ENCODE assay signal across 9 cellular contexts in genomic region chr9:91415290-91415689, GRCh38. TPM values are rescaled to one million over a fixed set of nuclear protein-coding genes. Genes with fewer than 3 reads are reported as not detected.
A peak's percentile ranks its signal among the peaks of the same experiment; 100 is the strongest.
DNase-seq lines count a peak whose midpoint lies in the region; ATAC-seq and TF ChIP-seq lines count a peak whose summit lies in the region.
"Had no signal": no experiment of that assay in that cellular context is flagged by ENCODE, and none has a peak within 500 bp of the region (broad histone marks: within the 10 kb centered on the region; RNA-seq: fewer than 3 reads in every experiment).

No MANE protein-coding gene starts in this region.

- CTCF ChIA-PET in MCF 10A (lab: Yijun Ruan, JAX) (interaction anchor here (0.6 kb wide), 1 partner anchor 39 kb away, joined by 5 read pairs; no protein-coding TSS in a partner anchor), mammary epithelial cell (lab: Charles Lee; ENCODE audit: low non-redundant PET) (no interaction called here)

- H4K20me1 ChIP-seq in mammary epithelial cell (ENCODE audit: insufficient read depth, low read length), result no peaks in the 10 kb centered on the region

- H3K27me3 Mint-ChIP-seq in MCF 10A (ENCODE audit: insufficient read depth, unreplicated experiment), result no peaks in the 10 kb centered on the region

- H3K9me3 ChIP-seq in mammary epithelial cell (replicated peaks; ENCODE audit: insufficient read depth, low read length), result no peaks in the 10 kb centered on the region
- H3K9me3 ChIP-seq in body of pancreas, result no peaks in the 10 kb centered on the region

- WGBS in mammary epithelial cell (ENCODE audit: low coverage, missing lambda C conversion rate), result 94% methylated on average over 2 of the region's 3 CpGs
- WGBS in body of pancreas, 2 donors, result 77 to 90% methylated on average over 3 of the region's 3 CpGs

- no peak overlapping the region for H3K9ac ChIP-seq in mammary epithelial cell (ENCODE audit: insufficient read depth, low read length)

- TF ChIP-seq CTCF in MCF 10A (IDR thresholded peaks at IDR 0.05; ENCODE audit: unreplicated experiment) (no peak), mammary epithelial cell (conservative IDR thresholded peaks at IDR 0.05 in 1 of 2, IDR thresholded peaks at IDR 0.05 in 1 of 2; ENCODE audit: extremely low read depth in 1 of 2, insufficient read depth in 1 of 2, low read depth in 1 of 2, low read length in 2 of 2) (no peak), brain microvascular endothelial cell (IDR thresholded peaks at IDR 0.05; ENCODE audit: low read depth, low read length, missing control alignments) (no peak), body of pancreas (IDR thresholded peaks at IDR 0.05) (no peak)

- BruUV-seq in MCF 10A (replicated peaks; lab: Mats Ljungman, UMichigan) (no TSS peak), mammary epithelial cell (replicated peaks; lab: Mats Ljungman, UMichigan) (no TSS peak)

- H3K9me3 Mint-ChIP-seq in MCF 10A (ENCODE audit: unreplicated experiment), result no peaks in the 10 kb centered on the region

- no peak overlapping the region for H2AFZ ChIP-seq in mammary epithelial cell (ENCODE audit: low read depth, low read length)

- ATAC-seq in HG03025 (IDR thresholded peaks at IDR 0.05; ENCODE audit: low FRiP score, unreplicated experiment) (peak; percentile 87), GM21526 (IDR thresholded peaks at IDR 0.05; ENCODE audit: low FRiP score, unreplicated experiment) (no peak), body of pancreas (no peak)

- H3K4me3 ChIP-seq in mammary epithelial cell (replicated peaks in 1 of 3; ENCODE audit: insufficient read depth in 1 of 3, low read depth in 2 of 3, low read length in 3 of 3) (no peak overlapping the region), brain microvascular endothelial cell (ENCODE audit: low read depth, low read length) (no peak overlapping the region), body of pancreas (no peak overlapping the region)

- TF ChIP-seq POLR2A in body of pancreas (IDR thresholded peaks at IDR 0.05), result no peak

- no peak overlapping the region for H3K4me2 ChIP-seq in mammary epithelial cell (ENCODE audit: insufficient read depth, low read depth, low read length)

- no peak for DNase-seq in MCF 10A (ENCODE audit: unreplicated experiment)
- DNase-seq in mammary epithelial cell, result no peak
- DNase-seq in SIG-M5 (lab: John Stamatoyannopoulos, UW), result peak; percentile 68
- no peak for DNase-seq in brain microvascular endothelial cell
- no peak for DNase-seq in body of pancreas
- no peak for DNase-seq in NCI-H748 (lab: John Stamatoyannopoulos, UW; ENCODE audit: unreplicated experiment)
- DNase-seq: NK-92 treated with Interleukin-12 subunit alpha and Interleukin-12 subunit beta, amount 100 ng/mL, for 24 hours had no signal

- no peaks in the 10 kb centered on the region for H3K36me3 ChIP-seq in mammary epithelial cell (ENCODE audit: insufficient read depth, low read length)
- H3K36me3 ChIP-seq in brain microvascular endothelial cell (replicated peaks), result no peaks in the 10 kb centered on the region
- no peaks in the 10 kb centered on the region for H3K36me3 ChIP-seq in body of pancreas (replicated peaks in 1 of 2; ENCODE audit: insufficient read depth in 1 of 2, low read depth in 2 of 2)

- H3K27me3 ChIP-seq in mammary epithelial cell (ENCODE audit: insufficient read depth, low read length), result no peaks in the 10 kb centered on the region
- H3K27me3 ChIP-seq in brain microvascular endothelial cell (replicated peaks), result no peaks in the 10 kb centered on the region
- H3K27me3 ChIP-seq in body of pancreas, result no peaks in the 10 kb centered on the region

- peak overlapping the region; percentile 6 for H3K27ac Mint-ChIP-seq in MCF 10A (ENCODE audit: low read depth, unreplicated experiment)

- peaks cover 23% of the 10 kb centered on the region for H3K4me1 ChIP-seq in mammary epithelial cell (ENCODE audit: insufficient read depth, low read length)
- peaks cover 42% of the 10 kb centered on the region for H3K4me1 ChIP-seq in body of pancreas

- H3K27ac ChIP-seq in mammary epithelial cell (ENCODE audit: insufficient read depth, low read depth, low read length) (no peak overlapping the region), brain microvascular endothelial cell (no peak overlapping the region), body of pancreas (no peak overlapping the region)

- in situ Hi-C loops in mammary epithelial cell (cut with MboI; ENCODE audit: low sequenced_read_pairs in 2 of 2) (no loop called here), brain microvascular endothelial cell (cut with HindIII; ENCODE audit: low pct_ligation_motif_present, low sequenced_read_pairs) (no loop called here)

- dilution Hi-C loops in mammary epithelial cell (cut with HindIII; ENCODE audit: low sequenced_read_pairs), result no loop called here

- intact Hi-C loops in MCF 10A (cut with micrococcal nuclease) (no loop called here), mammary epithelial cell (cut with micrococcal nuclease) (no loop called here), body of pancreas (cut with DNase I) (no loop called here)

- peak overlapping the region; percentile 36 for H3K4me3 Mint-ChIP-seq in MCF 10A (ENCODE audit: unreplicated experiment)

- H3K4me1 Mint-ChIP-seq in MCF 10A (ENCODE audit: insufficient read depth, unreplicated experiment), result peaks cover 70% of the 10 kb centered on the region

- H3K79me2 ChIP-seq in mammary epithelial cell (ENCODE audit: insufficient read depth, low read length), result peaks cover 52% of the 10 kb centered on the region

- POLR2A ChIA-PET in MCF 10A (lab: Yijun Ruan, JAX), result interaction anchor here (0.6 to 11.8 kb wide), 4 partner anchors 11 to 217 kb away, joined by 3 to 124 read pairs (median 6); partner anchors contain the start of gene AUH

- H3K36me3 Mint-ChIP-seq in MCF 10A (ENCODE audit: insufficient read depth, unreplicated experiment), result peaks cover 63% of the 10 kb centered on the region

RNA-seq across cellular contexts. Expression of gene NFIL3, which starts 8.3 kb away (rescaled TPM):
- total RNA-seq in MCF 10A (2022) (70.4 and 76.8 TPM in 2 replicates), mammary epithelial cell (10 to 100 TPM; 12.3 to 18.0 TPM), body of pancreas (10 to 100 TPM; 11.4 to 12.9 TPM)
- 5.9 TPM for polyA plus RNA-seq in mammary epithelial cell
- 10.1 TPM for polyA minus RNA-seq in mammary epithelial cell

RNA-seq across cellular contexts. Expression of gene AUH, which starts 53.6 kb away (rescaled TPM):
- total RNA-seq in MCF 10A (2022), result 16.1 and 20.9 TPM in 2 replicates
- 10 to 100 TPM; 10.9 to 11.5 TPM for total RNA-seq in mammary epithelial cell
- polyA plus RNA-seq in mammary epithelial cell, result 3.4 TPM
- not detected for polyA minus RNA-seq in mammary epithelial cell
- total RNA-seq in body of pancreas, result 10 to 100 TPM; 47.7 to 75.8 TPM
